Comparison of ENCODE assay signal across 28 cellular contexts in genomic region chr20:12061471-12061870, GRCh38.
"Had no signal": no experiment of that assay in that cellular context is flagged by ENCODE, and none has a peak within 500 bp of the region (broad histone marks: within the 10 kb centered on the region; RNA-seq: fewer than 3 reads in every experiment).

No MANE protein-coding gene starts in this region.

- H3K4me3 ChIP-seq: adrenal gland, Peyer's patch, SJSA1 had no signal

- DNase-seq: activated CD4-positive, alpha-beta T cell treated with anti-CD3 and anti-CD28 coated beads, Interleukin-2, amount 10 ng/mL, durations not matched to agents 24 days and 14 days; activated CD4-positive, alpha-beta T cell treated with anti-CD3 and anti-CD28 coated beads, Interleukin-2, amount 50 U/mL, for 4 hours; activated CD8-positive, alpha-beta T cell treated with anti-CD3 and anti-CD28 coated beads for 36 hours; activated gamma-delta T cell; activated naive CD4-positive, alpha-beta T cell treated with Interleukin-2 at 50 U/mL for 16 hours; activated T-cell treated with anti-CD3 and anti-CD28 coated beads, Interleukin-2, amount 50 U/mL, for 24 hours; adrenal gland; anterior cingulate cortex; central memory CD4-positive, alpha-beta T cell; Kasumi-1; KBM-7; NCI-H1092 treated with DMSO at 0.1 percent for 48 hours; NCI-H1417; NCI-H146; NCI-H187; NCI-H2029 treated with DMSO at 0.1 percent for 48 hours; NCI-H2107; NCI-H2171; NCI-H510A; NCI-H526; NCI-H748 treated with DMSO at 0.1 percent for 48 hours; NK-92 treated with Interleukin-12 subunit alpha and Interleukin-12 subunit beta, amount 100 ng/mL, for 24 hours; PC-3; Peyer's patch; RPMI8226; SHP77 treated with DMSO at 0.1 percent for 48 hours; SK-N-SH had no signal

- H3K4me2 ChIP-seq: SK-N-SH had no signal

- H3K27me3 ChIP-seq: adrenal gland, Peyer's patch, SJSA1 had no signal

- H3K9me3 ChIP-seq: adrenal gland, Peyer's patch, SK-N-SH had no signal

- H3K36me3 ChIP-seq: adrenal gland, Peyer's patch, SJSA1 had no signal

- H3K9ac ChIP-seq: SK-N-SH had no signal

- H3K4me1 ChIP-seq: adrenal gland, Peyer's patch, SJSA1 had no signal

- H3K27ac ChIP-seq: adrenal gland, Peyer's patch, SJSA1 had no signal
